Comparison of ENCODE assay signal across 8 cellular contexts in the genomic region with DNA sequence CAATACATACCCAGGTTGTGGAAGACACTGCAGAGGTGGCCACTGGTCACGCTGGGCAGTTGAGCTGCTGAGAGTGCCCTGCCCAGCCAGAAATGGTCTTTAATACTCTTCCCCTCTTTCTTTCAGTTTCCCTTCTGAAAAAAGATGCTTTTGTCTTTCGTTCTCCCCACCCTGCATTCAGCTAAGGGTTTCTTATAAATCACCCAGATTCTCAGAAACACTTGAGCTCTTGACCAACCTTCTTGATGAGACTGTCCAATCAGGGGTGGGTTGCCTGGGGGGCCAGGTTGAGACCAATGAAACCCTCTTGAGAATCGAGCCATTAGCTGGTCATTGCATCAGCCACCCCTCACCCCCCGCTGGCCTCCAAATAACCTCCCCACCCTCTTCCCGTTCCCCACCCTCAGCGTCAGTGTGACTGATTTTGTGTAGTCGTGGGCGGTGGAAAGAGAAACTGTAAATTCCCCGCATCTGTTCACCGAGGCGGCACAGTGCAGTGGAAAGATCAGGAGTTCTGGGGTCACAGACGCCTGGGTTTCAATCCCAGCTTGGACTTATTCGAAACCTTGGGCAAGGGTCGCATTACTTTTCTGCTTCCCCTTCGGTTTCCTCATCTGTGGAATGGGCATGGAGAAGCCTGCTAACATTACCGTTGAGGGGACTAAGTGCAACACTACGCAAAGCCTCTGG. TPM values are rescaled to one million over a fixed set of nuclear protein-coding genes. Genes with fewer than 3 reads are reported as not detected.
DNase-seq lines count a peak whose midpoint lies in the region; ATAC-seq and TF ChIP-seq lines count a peak whose summit lies in the region.

No MANE protein-coding gene starts in this region.

- peak; percentile 35 for ATAC-seq in GM21360 (IDR thresholded peaks at IDR 0.05; ENCODE audit: unreplicated experiment)

- DNase-seq in COLO829 (ENCODE audit: low spot score), result peak; percentile 79
- peak; percentile 54 for DNase-seq in HS-5 (ENCODE audit: low read depth)
- DNase-seq in T-helper 2 cell, result peak in 4 of 5 experiments; percentile 11 to 74 (median 35)
- peak; percentile 90 for DNase-seq in islet precursor cell
- peak; percentile 81 for DNase-seq in stimulated activated CD4-positive, alpha-beta T cell treated with anti-CD3 and anti-CD28 coated beads, Interleukin-15, amount 100 ng/mL, for 48 hours (ENCODE audit: low read depth in 2 of 2)
- DNase-seq in inferior parietal cortex (ENCODE audit: extremely low spot score), result no peak

- TF ChIP-seq CTCF in brain (conservative IDR thresholded peaks at IDR 0.05), result no peak

- peaks cover 11% of the 10 kb centered on the region for H3K36me3 Mint-ChIP-seq in brain

- peak overlapping the region; percentile 73 to 98 (median 95) for H3K27ac Mint-ChIP-seq in brain

- H3K4me3 Mint-ChIP-seq in brain, result peak overlapping the region; percentile 93 to 100 (median 96)

- no peaks in the 10 kb centered on the region for H3K9me3 Mint-ChIP-seq in brain

- peaks cover 56% of the 10 kb centered on the region for H3K4me1 Mint-ChIP-seq in brain

- peaks cover 4% of the 10 kb centered on the region for H3K27me3 Mint-ChIP-seq in brain

RNA-seq across cellular contexts. Expression of a gene that starts 0.9 kb away (rescaled TPM):
- 22.8 TPM for polyA plus RNA-seq in brain (ENCODE audit: insufficient read depth, low read depth, low replicate concordance)

RNA-seq across cellular contexts. Expression of a gene that starts 52.3 kb away (rescaled TPM):
- polyA plus RNA-seq in brain (ENCODE audit: insufficient read depth, low read depth, low replicate concordance), result 0.27 TPM
